In genomic region chr12:52015393-52016081, GRCh38 we compare ENCODE assay signal across 1 cellular context.
TF ChIP-seq lines count a peak whose summit lies in the region.

No MANE protein-coding gene starts in this region.

TF ChIP-seq in GM12891, 5 proteins besides CTCF, POLR2A, EP300 and RAD21:
- TF ChIP-seq POU2F2 (IDR thresholded peaks at IDR 0.05; ENCODE audit: low read depth, low read length) (no peak), PAX5 (IDR thresholded peaks at IDR 0.05; ENCODE audit: insufficient read depth, low read length, severe bottlenecking) (no peak)
TF ChIP-seq in GM12891: peak in this region for 0.
